ENCODE assay signal across 8 cellular contexts in the genomic region with DNA sequence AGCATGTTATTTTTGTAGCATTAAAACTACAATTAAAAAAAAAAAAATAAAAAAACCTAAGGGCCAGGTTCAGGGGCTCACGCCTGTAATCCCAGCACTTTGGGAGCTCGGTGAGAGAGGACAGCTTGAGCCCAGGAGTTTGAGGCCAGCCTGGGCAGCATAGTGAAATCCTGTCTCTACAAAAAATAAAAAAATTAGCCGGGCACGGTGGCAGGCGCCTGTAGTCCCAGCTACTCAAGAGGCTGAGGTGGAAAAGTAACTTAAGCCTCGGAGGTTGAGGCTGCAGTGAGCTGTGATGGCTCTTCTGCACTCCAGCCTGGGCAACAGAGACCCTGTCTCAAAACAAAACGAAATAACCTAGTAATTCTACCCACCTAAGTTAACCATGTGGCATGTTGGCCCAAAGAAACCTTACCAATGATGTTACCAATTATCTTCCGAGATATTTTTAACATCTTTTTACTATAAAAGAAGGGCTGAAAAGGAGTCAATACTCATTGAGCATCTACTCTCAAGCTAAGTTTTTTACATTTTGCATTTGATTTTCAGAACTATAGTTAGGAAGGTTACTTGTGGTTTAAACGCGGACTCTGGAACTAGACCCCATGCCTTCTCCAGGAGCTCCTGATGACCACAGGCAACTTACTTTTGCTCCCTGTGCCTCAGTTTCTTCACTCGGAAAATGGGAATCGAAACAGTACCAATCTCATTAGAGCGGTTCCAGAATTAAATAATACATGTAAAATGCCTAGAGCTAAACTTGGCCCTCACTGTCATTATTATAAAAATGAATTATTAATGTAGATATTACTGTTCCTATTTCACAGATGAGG. TPM values are rescaled to one million over a fixed set of nuclear protein-coding genes. Genes with fewer than 3 reads are reported as not detected.
DNase-seq lines count a peak whose midpoint lies in the region; ATAC-seq and TF ChIP-seq lines count a peak whose summit lies in the region.

No MANE protein-coding gene starts in this region.

- peaks cover 8% of the 10 kb centered on the region; the same call in 1 of the 2 replicates for H3K4me1 ChIP-seq in H9 (ENCODE audit: insufficient read depth, low read length)
- peaks cover 29% of the 10 kb centered on the region for H3K4me1 ChIP-seq in foreskin keratinocyte

- no peaks in the 10 kb centered on the region for H3K9me3 Mint-ChIP-seq in H9

- H3K27ac Mint-ChIP-seq in H9 (peak overlapping the region in 2 of 3 experiments; percentile 44 to 74; a peak in 2 of 7 replicates), T-helper 17 cell (peak overlapping the region; percentile 96)

- H3K4me3 Mint-ChIP-seq in H9 (peak overlapping the region; percentile 76 to 83), T-helper 17 cell (peak overlapping the region; percentile 96)

- no peak overlapping the region for H2BK12ac ChIP-seq in H9 (ENCODE audit: insufficient read length, low read depth, low read length)

- H3K79me2 ChIP-seq in H9 (ENCODE audit: insufficient read depth, low read length), result peaks cover 46% of the 10 kb centered on the region; the same call in 1 of the 2 replicates

- H3K56ac ChIP-seq in H9 (ENCODE audit: insufficient read length, low read depth, low read length), result no peak overlapping the region

- no peak overlapping the region for H3K27ac ChIP-seq in H9 (ENCODE audit: insufficient read length, low read depth, low read length)
- H3K27ac ChIP-seq in foreskin keratinocyte, result peak overlapping the region; percentile 97

- peaks cover 14% of the 10 kb centered on the region for H3K23me2 ChIP-seq in H9 (ENCODE audit: insufficient read length, low read depth, low read length, poor library complexity, severe bottlenecking)

- H3K4me1 Mint-ChIP-seq in H9, result peaks cover 70 to 75% of the 10 kb centered on the region in 2 experiments
- peaks cover 57% of the 10 kb centered on the region for H3K4me1 Mint-ChIP-seq in T-helper 17 cell

- ATAC-seq in T-helper 17 cell (no peak), foreskin keratinocyte (no peak)

- no peak overlapping the region for H4K8ac ChIP-seq in H9 (replicated peaks; ENCODE audit: insufficient read length, low read depth, low read length)

- no peak overlapping the region for H4K5ac ChIP-seq in H9 (ENCODE audit: insufficient read length, low read depth, low read length)

- H3K23ac ChIP-seq in H9 (ENCODE audit: insufficient read length, low read depth, low read length), result no peak overlapping the region

- H3K27me3 Mint-ChIP-seq in H9 (ENCODE audit: low read depth), result no peaks in the 10 kb centered on the region
- H3K27me3 Mint-ChIP-seq in T-helper 17 cell, result no peaks in the 10 kb centered on the region

- H3K4me2 ChIP-seq in H9 (ENCODE audit: insufficient read depth, insufficient read length, low read length), result peak overlapping the region; percentile 86

- no peak overlapping the region for H2AK5ac ChIP-seq in H9 (ENCODE audit: insufficient read length, low read length)

- no CpG with 5 or more reads among the region's 13 CpGs for WGBS in H9 (ENCODE audit: extremely low coverage, insufficient read length, low lambda C conversion rate)

- H2AFZ ChIP-seq in H9 (ENCODE audit: low read length), result no peak overlapping the region

- no peaks in the 10 kb centered on the region for H3K79me1 ChIP-seq in H9 (ENCODE audit: insufficient read depth, low read depth, low read length, poor library complexity, severe bottlenecking)

- no peak overlapping the region for H4K91ac ChIP-seq in H9 (ENCODE audit: insufficient read length, low read depth, low read length)

- no peak for TF ChIP-seq CTCF in H9 (conservative IDR thresholded peaks at IDR 0.05)
- TF ChIP-seq CTCF in foreskin keratinocyte (conservative IDR thresholded peaks at IDR 0.05), result no peak

- H3K9ac ChIP-seq in H9 (ENCODE audit: extremely low read depth, insufficient read length, low read length), result peak overlapping the region; percentile 86

- H2BK20ac ChIP-seq in H9 (ENCODE audit: low read depth, low read length, poor library complexity, severe bottlenecking), result no peak overlapping the region

- no peak overlapping the region for H3K14ac ChIP-seq in H9 (ENCODE audit: insufficient read depth, low read length)

- H3K4ac ChIP-seq in H9 (ENCODE audit: low read depth, low read length), result no peak overlapping the region

- H2BK5ac ChIP-seq in H9 (ENCODE audit: insufficient read length, low read length), result no peak overlapping the region

- H3T11ph ChIP-seq in H9 (ENCODE audit: low read length), result no peak overlapping the region

- no peak overlapping the region for H3K18ac ChIP-seq in H9 (ENCODE audit: insufficient read length, low read depth, low read length)

- no peak overlapping the region for H2BK120ac ChIP-seq in H9 (ENCODE audit: low read depth, low read length, poor library complexity, severe bottlenecking)

- H3K9me3 ChIP-seq in H9 (ENCODE audit: control insufficient read depth, low read depth, low read length) (no peaks in the 10 kb centered on the region), T-helper 17 cell (ENCODE audit: control insufficient read depth, low read length, poor library complexity, severe bottlenecking) (no peaks in the 10 kb centered on the region)

- H2BK15ac ChIP-seq in H9 (ENCODE audit: low read depth, low read length), result no peak overlapping the region

- H3K27me3 ChIP-seq in H9 (ENCODE audit: insufficient read depth, low read length) (no peaks in the 10 kb centered on the region), foreskin keratinocyte (no peaks in the 10 kb centered on the region)

- no peaks in the 10 kb centered on the region for H4K20me1 ChIP-seq in H9 (ENCODE audit: control insufficient read depth, insufficient read depth, insufficient read length)

- peaks cover 0 to 1% (median 0%) of the 10 kb centered on the region in 3 experiments; a peak in 3 of 7 replicates for H3K36me3 Mint-ChIP-seq in H9 (ENCODE audit: insufficient read depth in 1 of 3, low read depth in 3 of 3)
- peaks cover 8% of the 10 kb centered on the region for H3K36me3 Mint-ChIP-seq in T-helper 17 cell (ENCODE audit: low read depth)

- no peak for DNase-seq in H9
- DNase-seq in T-helper 17 cell, result no peak
- no peak for DNase-seq in foreskin keratinocyte
- no peak for DNase-seq in skeletal muscle cell (ENCODE audit: low read depth)
- DNase-seq in HuH-7.5 (ENCODE audit: low spot score), result no peak
- DNase-seq in SHP77 treated with DMSO at 0.1 percent for 48 hours (lab: John Stamatoyannopoulos, UW), result no peak
- no peak for DNase-seq in NCI-H2081 treated with DMSO at 0.1 percent for 48 hours (lab: John Stamatoyannopoulos, UW)
- DNase-seq in SIG-M5 treated with dmso at 0.1 percent for 504 hours (lab: John Stamatoyannopoulos, UW; ENCODE audit: unreplicated experiment), result no peak

- peak overlapping the region; percentile 87 for H3K4me3 ChIP-seq in skeletal muscle cell (ENCODE audit: low read depth, low read length)

RNA-seq across cellular contexts. Expression of a gene that starts 1.4 kb away (rescaled TPM):
- total RNA-seq in H9 (2021), result 223 and 253 TPM in 2 replicates
- total RNA-seq in T-helper 17 cell, result 100 to 1,000 TPM; 392 to 428 TPM
- 897 and 1,100 TPM in 2 replicates for total RNA-seq in foreskin keratinocyte
- polyA plus RNA-seq in foreskin keratinocyte, result 321 and 351 TPM in 2 replicates
